Comparison of ENCODE assay signal across 20 cellular contexts in genomic region chr6:39206250-39206721, GRCh38. TPM values are rescaled to one million over a fixed set of nuclear protein-coding genes. Genes with fewer than 3 reads are reported as not detected.
DNase-seq lines count a peak whose midpoint lies in the region; ATAC-seq and TF ChIP-seq lines count a peak whose summit lies in the region.
"Had no signal": no experiment of that assay in that cellular context is flagged by ENCODE, and none has a peak within 500 bp of the region (broad histone marks: within the 10 kb centered on the region; RNA-seq: fewer than 3 reads in every experiment).

No MANE protein-coding gene starts in this region.

- H2AFZ ChIP-seq in neuronal stem cell (ENCODE audit: low read length) (no peak overlapping the region), GM23248 (no peak overlapping the region)

- no peaks in the 10 kb centered on the region for H3K9me3 Mint-ChIP-seq in CD8-positive, alpha-beta T cell

- no peak for ATAC-seq in CD8-positive, alpha-beta T cell
- no peak for ATAC-seq in GM21717 (IDR thresholded peaks at IDR 0.05; ENCODE audit: unreplicated experiment)
- ATAC-seq: heart left ventricle, Panc1 had no signal

- H3K79me2 ChIP-seq in GM23248 (ENCODE audit: insufficient read depth): no peaks in the 10 kb centered on the region

- peak overlapping the region; percentile 47 for H4K91ac ChIP-seq in neuronal stem cell (ENCODE audit: low read depth, low read length, poor library complexity)

- peak; percentile 56 for DNase-seq in ELF-1 (ENCODE audit: low read depth, low spot score)
- peak in 2 of 3 donors; percentile 76 to 80 for DNase-seq in Peyer's patch
- DNase-seq in kidney tubule cell (ENCODE audit: low spot score): peak; percentile 64
- no peak for DNase-seq in neuronal stem cell (ENCODE audit: low spot score)
- DNase-seq in CD8-positive, alpha-beta T cell: no peak
- no peak for DNase-seq in GM23248
- DNase-seq in caudate nucleus (lab: John Stamatoyannopoulos, UW): no peak
- DNase-seq: activated CD4-positive, alpha-beta T cell treated with anti-CD3 and anti-CD28 coated beads for 1 hour; brain microvascular endothelial cell; H7; MG63; NCI-H146; T1000 had no signal

- no peak overlapping the region for H3K4me3 Mint-ChIP-seq in CD8-positive, alpha-beta T cell

- H3K4me1 ChIP-seq in Peyer's patch (peaks cover 0 to 94% (median 7%) of the 10 kb centered on the region in 4 donors), neuronal stem cell (ENCODE audit: control insufficient read depth in 2 of 2, insufficient read depth in 1 of 2, low read depth in 1 of 2, low read length in 2 of 2) (peaks cover 0 to 38% of the 10 kb centered on the region in 2 donors), GM23248 (ENCODE audit: insufficient read depth) (no peaks in the 10 kb centered on the region)
- H3K4me1 ChIP-seq in CD8-positive, alpha-beta T cell (ENCODE audit: insufficient read depth, low read length): no peaks in the 10 kb centered on the region

- H3K27me3 ChIP-seq in Peyer's patch (no peaks in the 10 kb centered on the region), neuronal stem cell (ENCODE audit: control insufficient read depth in 3 of 3, insufficient read depth in 3 of 3, low read depth in 1 of 3, low read length in 3 of 3) (peaks cover 0 to 15% (median 0%) of the 10 kb centered on the region in 3 experiments), GM23248 (replicated peaks; ENCODE audit: insufficient read depth) (0 out of 2 replicates have a peak, but pooled peaks cover 4% of the 10 kb centered on the region)
- H3K27me3 ChIP-seq in CD8-positive, alpha-beta T cell (ENCODE audit: insufficient read depth, low read length): no peaks in the 10 kb centered on the region
- H3K27me3 ChIP-seq: brain microvascular endothelial cell, heart left ventricle, MG63 had no signal

- H3K14ac ChIP-seq in neuronal stem cell (ENCODE audit: low read length): no peak overlapping the region

- H3K9me3 ChIP-seq in Peyer's patch (no peaks in the 10 kb centered on the region), neuronal stem cell (replicated peaks in 1 of 2; ENCODE audit: control insufficient read depth in 2 of 2, insufficient read depth in 1 of 2, low read depth in 1 of 2, low read length in 2 of 2) (no peaks in the 10 kb centered on the region), GM23248 (ENCODE audit: low read depth) (no peaks in the 10 kb centered on the region)
- H3K9me3 ChIP-seq in CD8-positive, alpha-beta T cell (ENCODE audit: low read length): no peaks in the 10 kb centered on the region
- H3K9me3 ChIP-seq: heart left ventricle, MG63 had no signal

- H3K4me2 ChIP-seq in neuronal stem cell (ENCODE audit: insufficient read depth, low read length, poor library complexity, severe bottlenecking) (no peak overlapping the region), GM23248 (ENCODE audit: unreplicated experiment) (no peak overlapping the region)

- peak overlapping the region; percentile 40 for H2BK5ac ChIP-seq in neuronal stem cell (ENCODE audit: low read length)

- H2BK12ac ChIP-seq in neuronal stem cell (ENCODE audit: low read length): no peak overlapping the region

- no peaks in the 10 kb centered on the region for H3K9me2 ChIP-seq in GM23248 (ENCODE audit: insufficient read depth)

- H3K27me3 Mint-ChIP-seq in CD8-positive, alpha-beta T cell (ENCODE audit: low read depth): no peaks in the 10 kb centered on the region

- CTCF ChIA-PET in CD8-positive, alpha-beta T cell (lab: Charles Lee): interaction anchor here (1.7 kb wide), 1 partner anchor 10 kb away, joined by 4 read pairs; no protein-coding TSS in a partner anchor

- peak in 3 of 6 experiments; percentile 24 to 39 (median 35) for TF ChIP-seq CTCF in Peyer's patch (IDR thresholded peaks at IDR 0.05)
- no peak for TF ChIP-seq CTCF in CD8-positive, alpha-beta T cell (IDR thresholded peaks at IDR 0.05)

- H3K4me3 ChIP-seq in Peyer's patch (no peak overlapping the region), neuronal stem cell (ENCODE audit: low read length in 2 of 2) (no peak overlapping the region), GM23248 (no peak overlapping the region)
- no peak overlapping the region for H3K4me3 ChIP-seq in CD8-positive, alpha-beta T cell (ENCODE audit: low read depth, low read length)
- H3K4me3 ChIP-seq: coronary artery, heart left ventricle, MG63 had no signal

- no peaks in the 10 kb centered on the region for H3K36me3 ChIP-seq in Peyer's patch
- H3K36me3 ChIP-seq in neuronal stem cell (replicated peaks in 1 of 2; ENCODE audit: control insufficient read depth in 2 of 2, insufficient read depth in 2 of 2, low read length in 2 of 2): no peaks in the 10 kb centered on the region
- H3K36me3 ChIP-seq in CD8-positive, alpha-beta T cell (ENCODE audit: insufficient read depth, low read length): no peaks in the 10 kb centered on the region
- no peaks in the 10 kb centered on the region for H3K36me3 ChIP-seq in GM23248 (ENCODE audit: low read depth)
- H3K36me3 ChIP-seq: brain microvascular endothelial cell, heart left ventricle, MG63 had no signal

- H3K18ac ChIP-seq in neuronal stem cell (ENCODE audit: low read length): peak overlapping the region; percentile 17

- H3K27ac ChIP-seq in Peyer's patch (peak overlapping the region in 3 of 4 donors; percentile 70 to 91 (median 83)), neuronal stem cell (replicated peaks; ENCODE audit: low read length) (no peak overlapping the region), GM23248 (no peak overlapping the region), caudate nucleus (ENCODE audit: low read depth, low read length) (no peak overlapping the region)
- no peak overlapping the region for H3K27ac ChIP-seq in CD8-positive, alpha-beta T cell (ENCODE audit: low read depth, low read length)
- H3K27ac ChIP-seq: brain microvascular endothelial cell, coronary artery, heart left ventricle had no signal

- H3K36me3 Mint-ChIP-seq in CD8-positive, alpha-beta T cell: no peaks in the 10 kb centered on the region

- no peak overlapping the region for H2BK15ac ChIP-seq in neuronal stem cell (ENCODE audit: low read length)

- H3K23ac ChIP-seq in neuronal stem cell (ENCODE audit: low read depth, low read length, poor library complexity): peak overlapping the region; percentile 18

- POLR2A ChIA-PET in CD8-positive, alpha-beta T cell (lab: Charles Lee): no interaction called here

- peak overlapping the region; percentile 1 for H2AK5ac ChIP-seq in neuronal stem cell (ENCODE audit: low read depth, low read length)

- H3K4ac ChIP-seq in neuronal stem cell (ENCODE audit: low read length): no peak overlapping the region

- peak in 1 of 2 donors; percentile 43 for TF ChIP-seq POLR2A in Peyer's patch (IDR thresholded peaks at IDR 0.05)

- intact Hi-C loops in CD8-positive, alpha-beta T cell (cut with DNase I, micrococcal nuclease): no loop called here

- peaks cover 3% of the 10 kb centered on the region for H3K4me1 Mint-ChIP-seq in CD8-positive, alpha-beta T cell (ENCODE audit: low read depth)

- H4K20me1 ChIP-seq in GM23248 (ENCODE audit: insufficient read depth): no peaks in the 10 kb centered on the region

- H3K9ac ChIP-seq in neuronal stem cell (ENCODE audit: low read depth, low read length, poor library complexity) (no peak overlapping the region), GM23248 (no peak overlapping the region)

- H4K8ac ChIP-seq in neuronal stem cell (ENCODE audit: low read depth, low read length): no peak overlapping the region

- peaks cover 2% of the 10 kb centered on the region for H3K79me1 ChIP-seq in neuronal stem cell (ENCODE audit: low read depth, low read length)

- in situ Hi-C loops in GM23248 (cut with MboI): no loop called here

- no peak overlapping the region for H2BK120ac ChIP-seq in neuronal stem cell (ENCODE audit: low read depth, low read length)

- H3K27ac Mint-ChIP-seq in CD8-positive, alpha-beta T cell: no peak overlapping the region

- WGBS in neuronal stem cell (ENCODE audit: extremely low coverage in 2 of 2, insufficient read length in 2 of 2, insufficient replicate concordance in 1 of 2), 2 donors: no CpG with 5 or more reads among the region's 10 CpGs
- WGBS in GM23248 (ENCODE audit: low coverage in 1 of 2, low lambda C conversion rate in 2 of 2, missing lambda C conversion rate in 2 of 2), 2 experiments: 86 to 91% methylated on average over 10 of the region's 10 CpGs

- no peaks in the 10 kb centered on the region for H3F3A ChIP-seq in GM23248 (ENCODE audit: insufficient read depth)

RNA-seq across cellular contexts. Expression of gene KCNK5, which starts 23.0 kb away (rescaled TPM):
- 100 to 1,000 TPM in 3 of 4 donors, 10 to 100 TPM in 1; 10.7 to 150 (median 115) TPM for total RNA-seq in Peyer's patch
- 4.8 TPM for polyA plus RNA-seq in neuronal stem cell (2013, experiment 1 of 2)
- 4.9 TPM for polyA plus RNA-seq in neuronal stem cell (2013, experiment 2 of 2)
- 1 to 10 TPM; 1.2 to 1.5 TPM for total RNA-seq in CD8-positive, alpha-beta T cell
- total RNA-seq in GM23248 (2014; rRNA removed; shearing (Covaris generic)): not detected in 2 replicates
- not detected in 2 replicates for polyA plus RNA-seq in GM23248 (2016; fragmentation: Nextera tagmentation; extraction: Ambion mirVana)
- total RNA-seq: endothelial cell of umbilical vein, pulmonary artery endothelial cell had no signal
- polyA plus RNA-seq: endothelial cell of umbilical vein, neural cell had no signal

Comparison
In these comparisons a context has a peak if more than half of its experiments do, and no peak if none do; other contexts are left out.
1. DNase-seq: peak in ELF-1 (single experiment), Peyer's patch (2 of 3) and kidney tubule cell (single experiment); none in neuronal stem cell (single experiment), CD8-positive, alpha-beta T cell (0 of 7), GM23248 (single experiment) and caudate nucleus (0 of 61).
2. H3K27ac ChIP-seq: peak in Peyer's patch (3 of 4); none in neuronal stem cell (single experiment), CD8-positive, alpha-beta T cell (single experiment), GM23248 (single experiment) and caudate nucleus (single experiment).
3. RNA of gene KCNK5, which starts 23.0 kb away (total RNA-seq): 10.7 to 150 TPM in Peyer's patch; 1.2 to 1.5 TPM in CD8-positive, alpha-beta T cell and not detected in GM23248; every median in the first group is over 4 times any median in the second.